In genomic region chr1:43238991-43239469, GRCh38 we compare ENCODE assay signal across 14 cellular contexts. TPM values are rescaled to one million over a fixed set of nuclear protein-coding genes. Genes with fewer than 3 reads are reported as not detected.
A peak's percentile ranks its signal among the peaks of the same experiment; 100 is the strongest.
DNase-seq lines count a peak whose midpoint lies in the region; ATAC-seq and TF ChIP-seq lines count a peak whose summit lies in the region.
"Had no signal": no experiment of that assay in that cellular context is flagged by ENCODE, and none has a peak within 500 bp of the region (broad histone marks: within the 10 kb centered on the region; RNA-seq: fewer than 3 reads in every experiment).

No MANE protein-coding gene starts in this region.

- H3K4me1 ChIP-seq in right atrium auricular region = peaks cover 0 to 49% of the 10 kb centered on the region in 2 donors

- ATAC-seq in GM18498 (IDR thresholded peaks at IDR 0.05; ENCODE audit: unreplicated experiment) (peak; percentile 36), GM21723 (IDR thresholded peaks at IDR 0.05; ENCODE audit: unreplicated experiment) (peak; percentile 9), HG02763 (IDR thresholded peaks at IDR 0.05; ENCODE audit: unreplicated experiment) (no peak)

- no peak overlapping the region for H3K4me3 ChIP-seq in right atrium auricular region

- no peaks in the 10 kb centered on the region for H3K27me3 ChIP-seq in right atrium auricular region

- H3K36me3 ChIP-seq in right atrium auricular region = no peaks in the 10 kb centered on the region

- H3K9me3 ChIP-seq in right atrium auricular region = no peaks in the 10 kb centered on the region

- H3K27ac ChIP-seq in right atrium auricular region = peak overlapping the region; percentile 49 to 58
- H3K27ac ChIP-seq: VCaP had no signal

- TF ChIP-seq CTCF in right atrium auricular region (IDR thresholded peaks at IDR 0.05) = no peak

- DNase-seq in NAMALWA (ENCODE audit: low spot score) (peak; percentile 12), right atrium auricular region (ENCODE audit: low spot score) (peak; percentile 60), DMS114 treated with DMSO at 0.1 percent for 48 hours (lab: John Stamatoyannopoulos, UW; ENCODE audit: unreplicated experiment) (no peak), cerebellar cortex (ENCODE audit: low spot score) (no peak), foreskin melanocyte (no peak)
- DNase-seq: activated CD8-positive, alpha-beta memory T cell treated with anti-CD3 and anti-CD28 coated beads, Interleukin-2, amount 50 U/mL, for 48 hours; cerebellar nuclear complex had no signal

RNA-seq across cellular contexts. Expression of gene TMEM125, which starts 30.8 kb away (rescaled TPM):
- 1 to 10 TPM in 1 of 2 donors, under 1 TPM in 1; 0.70 to 2.1 TPM for total RNA-seq in right atrium auricular region
- total RNA-seq: endothelial cell of umbilical vein, glomerular endothelial cell, SK-MEL-5 had no signal

RNA-seq across cellular contexts. Expression of gene C1orf210, which starts 46.4 kb away (rescaled TPM):
- total RNA-seq in right atrium auricular region = not detected
- total RNA-seq: endothelial cell of umbilical vein, glomerular endothelial cell, SK-MEL-5 had no signal

Comparison
In these comparisons a context has a peak if more than half of its experiments do, and no peak if none do; other contexts are left out.
1. DNase-seq: peak in NAMALWA (single experiment) and right atrium auricular region (single experiment); none in DMS114 treated with DMSO at 0.1 percent for 48 hours (single experiment), cerebellar cortex (single experiment) and foreskin melanocyte (single experiment).